ENCODE assay signal across 29 cellular contexts in genomic region chr17:41652461-41652960, GRCh38. TPM values are rescaled to one million over a fixed set of nuclear protein-coding genes. Genes with fewer than 3 reads are reported as not detected.
A peak's percentile ranks its signal among the peaks of the same experiment; 100 is the strongest.
DNase-seq lines count a peak whose midpoint lies in the region; ATAC-seq and TF ChIP-seq lines count a peak whose summit lies in the region.
"Had no signal": no experiment of that assay in that cellular context is flagged by ENCODE, and none has a peak within 500 bp of the region (broad histone marks: within the 10 kb centered on the region; RNA-seq: fewer than 3 reads in every experiment).

No MANE protein-coding gene starts in this region.

- H3K36me3 ChIP-seq in left ventricle myocardium inferior (no peaks in the 10 kb centered on the region), vagina (no peaks in the 10 kb centered on the region)
- H3K36me3 ChIP-seq: right atrium auricular region, SJCRH30 had no signal

- intact Hi-C loops in Right ventricle myocardium inferior (cut with DNase I) = no loop called here
- intact Hi-C loops in left ventricle myocardium inferior (cut with micrococcal nuclease) = no loop called here
- intact Hi-C loops in vagina (cut with DNase I) = loop anchor here (10.0 kb wide), 1 partner anchor 848 kb away; no protein-coding TSS in a partner anchor

- no peak overlapping the region for H3K4me3 ChIP-seq in left ventricle myocardium inferior
- H3K4me3 ChIP-seq in skin epidermis = no peak overlapping the region
- no peak overlapping the region for H3K4me3 ChIP-seq in vagina
- H3K4me3 ChIP-seq: lung, right atrium auricular region, SJCRH30 had no signal

- H3K4me1 ChIP-seq in left ventricle myocardium inferior (peaks cover 14% of the 10 kb centered on the region), foreskin keratinocyte (peaks cover 48% of the 10 kb centered on the region), vagina (peaks cover 75% of the 10 kb centered on the region)

- H3K27me3 ChIP-seq in left ventricle myocardium inferior (ENCODE audit: low read depth) = peaks cover 5% of the 10 kb centered on the region
- H3K27me3 ChIP-seq in foreskin keratinocyte = no peaks in the 10 kb centered on the region
- H3K27me3 ChIP-seq in vagina = no peaks in the 10 kb centered on the region
- H3K27me3 ChIP-seq: right atrium auricular region, SJCRH30 had no signal

- DNase-seq in Right ventricle myocardium inferior (ENCODE audit: missing footprints) = peak; percentile 45
- DNase-seq in left ventricle myocardium inferior = no peak
- no peak for DNase-seq in foreskin keratinocyte
- DNase-seq in vagina (ENCODE audit: extremely low spot score in 2 of 2) = no peak
- DNase-seq in HPDE6-E6E7 (ENCODE audit: extremely low spot score) = no peak
- DNase-seq in NCI-H2029 treated with DMSO at 0.1 percent for 48 hours (lab: John Stamatoyannopoulos, UW) = no peak
- no peak for DNase-seq in stimulated activated naive CD4-positive, alpha-beta T cell (lab: John Stamatoyannopoulos, UW)
- DNase-seq: 8988T; activated naive CD4-positive, alpha-beta T cell treated with anti-CD3 and anti-CD28 coated beads, Interleukin-2, amount 50 U/mL, for 16 hours; activated T-cell treated with anti-CD3 and anti-CD28 coated beads, Interleukin-2, amount 50 U/mL, for 4 hours; CD8-positive, alpha-beta memory T cell; foreskin melanocyte; hippocampal formation; NCI-H1105 treated with DMSO at 0.1 percent for 48 hours; NCI-H2081 treated with DMSO at 0.1 percent for 48 hours; NCI-H446; OCI-M1; SJCRH30 had no signal

- TF ChIP-seq CTCF in left ventricle myocardium inferior (IDR thresholded peaks at IDR 0.05; ENCODE audit: borderline replicate concordance) (no peak), foreskin keratinocyte (conservative IDR thresholded peaks at IDR 0.05) (no peak), vagina (IDR thresholded peaks at IDR 0.05) (no peak)

- no peaks in the 10 kb centered on the region for H3K9me3 ChIP-seq in left ventricle myocardium inferior (replicated peaks)
- H3K9me3 ChIP-seq in vagina = no peaks in the 10 kb centered on the region
- H3K9me3 ChIP-seq: right atrium auricular region, SJCRH30 had no signal

- TF ChIP-seq POLR2A in vagina (IDR thresholded peaks at IDR 0.05) = no peak

- ATAC-seq in Right ventricle myocardium inferior (no peak), foreskin keratinocyte (no peak)
- ATAC-seq: activated T-cell treated with anti-CD3 and anti-CD28 coated beads, Interleukin-2, amount 50 U/mL, for 4 hours; HepG2 had no signal

- H3K27ac ChIP-seq in left ventricle myocardium inferior (replicated peaks) (no peak overlapping the region), foreskin keratinocyte (peak overlapping the region; percentile 97), skin epidermis (peak overlapping the region in 20 of 21 experiments; percentile 74 to 100 (median 95)), vagina (peak overlapping the region; percentile 87)
- H3K27ac ChIP-seq: right atrium auricular region, SJCRH30 had no signal

RNA-seq across cellular contexts. Expression of gene KRT17, which starts 28.1 kb away (rescaled TPM):
- total RNA-seq in Right ventricle myocardium inferior (not detected), left ventricle myocardium inferior (not detected), foreskin keratinocyte (3,495 and 3,975 TPM in 2 replicates), vagina (165 TPM)
- 3,974 and 4,528 TPM in 2 replicates for polyA plus RNA-seq in foreskin keratinocyte
- total RNA-seq: activated T-cell treated with anti-CD3 and anti-CD28 coated beads, Interleukin-2, amount 50 U/mL, for 4 hours; cardiac septum; right atrium auricular region had no signal
- polyA plus RNA-seq: CD8-positive, alpha-beta memory T cell had no signal

RNA-seq across cellular contexts. Expression of gene EIF1, which starts 36.2 kb away (rescaled TPM):
- total RNA-seq in Right ventricle myocardium inferior = 1,166 TPM
- 1,125 TPM for total RNA-seq in left ventricle myocardium inferior
- 346 and 364 TPM in 2 replicates for total RNA-seq in foreskin keratinocyte
- polyA plus RNA-seq in foreskin keratinocyte = 1,004 and 1,032 TPM in 2 replicates
- 204 TPM for total RNA-seq in vagina

RNA-seq across cellular contexts. Expression of gene KRT16, which starts 39.9 kb away (rescaled TPM):
- total RNA-seq in Right ventricle myocardium inferior = not detected
- not detected for total RNA-seq in left ventricle myocardium inferior
- 115 and 208 TPM in 2 replicates for total RNA-seq in foreskin keratinocyte
- polyA plus RNA-seq in foreskin keratinocyte = 132 and 240 TPM in 2 replicates
- total RNA-seq in vagina = 872 TPM
- total RNA-seq: activated CD8-positive, alpha-beta memory T cell treated with anti-CD3 and anti-CD28 coated beads for 36 hours; activated T-cell treated with anti-CD3 and anti-CD28 coated beads, Interleukin-2, amount 50 U/mL, for 4 hours; cardiac septum; CD8-positive, alpha-beta memory T cell; HepG2; myocyte; T-helper 1 cell treated with Interleukin-12 subunit alpha and Interleukin-12 subunit beta and Interleukin-4 antibody, amounts not matched to agents 30 ng/mL and 1 ng/mL, for 36 hours had no signal
- polyA plus RNA-seq: CD8-positive, alpha-beta memory T cell; HepG2 had no signal

RNA-seq across cellular contexts. Expression of gene GAST, which starts 59.6 kb away (rescaled TPM):
- total RNA-seq in Right ventricle myocardium inferior (not detected), left ventricle myocardium inferior (not detected), foreskin keratinocyte (0.37 and 0.42 TPM in 2 replicates), vagina (not detected)
- polyA plus RNA-seq in foreskin keratinocyte = 0.62 and 0.78 TPM in 2 replicates
- total RNA-seq: activated CD8-positive, alpha-beta memory T cell treated with anti-CD3 and anti-CD28 coated beads for 36 hours; activated T-cell treated with anti-CD3 and anti-CD28 coated beads, Interleukin-2, amount 50 U/mL, for 4 hours; cardiac septum; CD8-positive, alpha-beta memory T cell; epithelial cell of proximal tubule; H4; lung; myocyte; right atrium auricular region; SJCRH30; T-helper 1 cell treated with Interleukin-12 subunit alpha and Interleukin-12 subunit beta and Interleukin-4 antibody, amounts not matched to agents 30 ng/mL and 1 ng/mL, for 36 hours; temporal lobe had no signal
- polyA plus RNA-seq: CD8-positive, alpha-beta memory T cell; lung had no signal

Comparison
In these comparisons a context has a peak if more than half of its experiments do, and no peak if none do; other contexts are left out.
1. RNA of gene KRT17, which starts 28.1 kb away (total RNA-seq): 3,495 to 3,975 TPM in foreskin keratinocyte and 165 TPM in vagina (single experiment); not detected in Right ventricle myocardium inferior (single experiment) and not detected in left ventricle myocardium inferior (single experiment); every median in the first group is over 100 times any median in the second.
2. RNA of gene KRT16, which starts 39.9 kb away (total RNA-seq): 872 TPM in vagina (single experiment) and 115 to 208 TPM in foreskin keratinocyte; not detected in left ventricle myocardium inferior (single experiment) and not detected in Right ventricle myocardium inferior (single experiment); every median in the first group is over 100 times any median in the second.